Comparison of ENCODE assay signal across 8 cellular contexts in the genomic region with DNA sequence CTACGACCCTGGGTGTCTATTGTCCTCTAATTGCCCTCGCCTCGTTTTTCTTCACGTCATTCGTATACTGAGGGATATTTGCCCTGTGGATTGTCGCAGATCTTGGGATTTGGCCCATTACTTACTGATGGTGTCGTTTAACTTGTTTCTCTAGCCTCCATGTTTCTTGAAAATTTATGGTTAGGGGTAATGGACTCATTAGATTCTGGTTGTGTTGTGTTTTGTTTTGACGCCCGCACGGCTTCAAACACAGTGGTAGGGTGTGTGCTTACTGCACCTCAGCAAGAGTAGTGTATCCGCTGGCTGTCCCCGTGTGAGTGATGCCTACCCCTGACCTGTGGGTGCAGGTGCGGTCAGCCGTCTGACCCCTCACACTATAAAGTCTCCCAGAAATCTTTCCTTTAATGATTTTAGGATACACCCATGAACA. TPM values are rescaled to one million over a fixed set of nuclear protein-coding genes. Genes with fewer than 3 reads are reported as not detected.
DNase-seq lines count a peak whose midpoint lies in the region; ATAC-seq and TF ChIP-seq lines count a peak whose summit lies in the region.

No MANE protein-coding gene starts in this region.

- TSS peak; percentile 29 for BruUV-seq in Calu3 (replicated peaks; lab: Mats Ljungman, UMichigan)

- CTCF ChIA-PET in Calu3 (lab: Charles Lee) = no interaction called here

- peak overlapping the region; percentile 99 for H3K27ac Mint-ChIP-seq in Calu3 (ENCODE audit: unreplicated experiment)
- peak overlapping the region; percentile 100 for H3K27ac Mint-ChIP-seq in activated naive CD8-positive, alpha-beta T cell treated with anti-CD3 and anti-CD28 coated beads for 36 hours

- peaks cover 12% of the 10 kb centered on the region for H3K4me1 Mint-ChIP-seq in Calu3 (ENCODE audit: low read depth, unreplicated experiment)
- H3K4me1 Mint-ChIP-seq in activated naive CD8-positive, alpha-beta T cell treated with anti-CD3 and anti-CD28 coated beads for 36 hours = peaks cover 48% of the 10 kb centered on the region

- no peaks in the 10 kb centered on the region for H3K36me3 ChIP-seq in skeletal muscle tissue (ENCODE audit: control insufficient read depth in 3 of 3, insufficient read depth in 3 of 3, low read length in 3 of 3)

- no peaks in the 10 kb centered on the region for H3K9me3 Mint-ChIP-seq in Calu3 (ENCODE audit: low read depth, unreplicated experiment)
- H3K9me3 Mint-ChIP-seq in activated naive CD8-positive, alpha-beta T cell treated with anti-CD3 and anti-CD28 coated beads for 36 hours = peaks cover 1% of the 10 kb centered on the region

- no peaks in the 10 kb centered on the region for H3K27me3 Mint-ChIP-seq in Calu3 (ENCODE audit: unreplicated experiment)
- H3K27me3 Mint-ChIP-seq in activated naive CD8-positive, alpha-beta T cell treated with anti-CD3 and anti-CD28 coated beads for 36 hours = peaks cover 4% of the 10 kb centered on the region

- intact Hi-C loops in Calu3 (cut with micrococcal nuclease; ENCODE audit: unreplicated experiment) = loop anchor here (2.0 kb wide), 1 partner anchor 131 kb away; no protein-coding TSS in a partner anchor

- H3K4me3 ChIP-seq in iPS-11a (ENCODE audit: low read depth, low read length) = peak overlapping the region; percentile 57
- peak overlapping the region; percentile 74 to 94 (median 92) for H3K4me3 ChIP-seq in skeletal muscle tissue (ENCODE audit: low read length in 3 of 3)

- H3K9ac ChIP-seq in skeletal muscle tissue (ENCODE audit: low read depth in 1 of 3, low read length in 3 of 3) = peak overlapping the region; percentile 86 to 92 (median 89)

- H3K27ac ChIP-seq in skeletal muscle tissue (ENCODE audit: low read depth, low read length) = peak overlapping the region; percentile 94

- no peaks in the 10 kb centered on the region for H3K27me3 ChIP-seq in skeletal muscle tissue (ENCODE audit: control insufficient read depth in 3 of 3, insufficient read depth in 3 of 3, low read length in 3 of 3)

- no peaks in the 10 kb centered on the region for H3K9me3 ChIP-seq in skeletal muscle tissue (ENCODE audit: control insufficient read depth in 3 of 3, low read length in 3 of 3)

- in situ Hi-C loops in KBM-7 (cut with MboI; ENCODE audit: low pct_unique_long_range_greater_than_20kb, low sequenced_read_pairs) = no loop called here

- no peak for ATAC-seq in HG03565 (IDR thresholded peaks at IDR 0.05; ENCODE audit: unreplicated experiment)

- DNase-seq in Calu3 (peak; percentile 6), NCI-H1105 treated with DMSO at 0.1 percent for 48 hours (lab: John Stamatoyannopoulos, UW) (peak; percentile 77), KBM-7 (no peak), GM03348 (ENCODE audit: low spot score) (no peak)
- peak; percentile 6 for DNase-seq in activated naive CD8-positive, alpha-beta T cell treated with anti-CD3 and anti-CD28 coated beads for 36 hours

- peak overlapping the region; percentile 94 for H3K4me3 Mint-ChIP-seq in Calu3 (ENCODE audit: low read depth, unreplicated experiment)
- peak overlapping the region; percentile 91 for H3K4me3 Mint-ChIP-seq in activated naive CD8-positive, alpha-beta T cell treated with anti-CD3 and anti-CD28 coated beads for 36 hours

- no peak for TF ChIP-seq CTCF in Calu3 (IDR thresholded peaks at IDR 0.05; ENCODE audit: unreplicated experiment)

- H3K36me3 Mint-ChIP-seq in Calu3 (ENCODE audit: insufficient read depth, unreplicated experiment) = peaks cover 35% of the 10 kb centered on the region
- H3K36me3 Mint-ChIP-seq in activated naive CD8-positive, alpha-beta T cell treated with anti-CD3 and anti-CD28 coated beads for 36 hours = peaks cover 4% of the 10 kb centered on the region

- peaks cover 2 to 14% (median 4%) of the 10 kb centered on the region in 3 donors for H3K4me1 ChIP-seq in skeletal muscle tissue (ENCODE audit: control insufficient read depth in 3 of 3, insufficient read depth in 3 of 3, low read length in 3 of 3)

RNA-seq across cellular contexts. Expression of gene RNU6-8, which starts 0.9 kb away (rescaled TPM):
- not detected in 2 replicates for total RNA-seq in Calu3 (2022)
- not detected for total RNA-seq in activated naive CD8-positive, alpha-beta T cell treated with anti-CD3 and anti-CD28 coated beads for 36 hours
- total RNA-seq in skeletal muscle tissue = not detected

RNA-seq across cellular contexts. Expression of gene RNU6-7, which starts 2.1 kb away (rescaled TPM):
- total RNA-seq in Calu3 (2022) (not detected in 2 replicates), skeletal muscle tissue (not detected)
- not detected for total RNA-seq in activated naive CD8-positive, alpha-beta T cell treated with anti-CD3 and anti-CD28 coated beads for 36 hours

Comparison
In these comparisons a context has a peak if more than half of its experiments do, and no peak if none do; other contexts are left out.
1. DNase-seq: peak in Calu3 (single experiment), NCI-H1105 treated with DMSO at 0.1 percent for 48 hours (single experiment) and activated naive CD8-positive, alpha-beta T cell treated with anti-CD3 and anti-CD28 coated beads for 36 hours (single experiment); none in KBM-7 (single experiment) and GM03348 (single experiment).